21 cellular contexts compared by ENCODE assay signal in genomic region chr1:22507582-22507981, GRCh38. TPM values are rescaled to one million over a fixed set of nuclear protein-coding genes. Genes with fewer than 3 reads are reported as not detected.
A peak's percentile ranks its signal among the peaks of the same experiment; 100 is the strongest.
DNase-seq lines count a peak whose midpoint lies in the region; ATAC-seq and TF ChIP-seq lines count a peak whose summit lies in the region.
"Had no signal": no experiment of that assay in that cellular context is flagged by ENCODE, and none has a peak within 500 bp of the region (broad histone marks: within the 10 kb centered on the region; RNA-seq: fewer than 3 reads in every experiment).

No MANE protein-coding gene starts in this region.

- no peak overlapping the region for H4K5ac ChIP-seq in mesendoderm (ENCODE audit: low read length)

- WGBS in mesendoderm (ENCODE audit: extremely low coverage, insufficient coverage, low lambda C conversion rate) = no CpG with 5 or more reads among the region's 10 CpGs

- peaks cover 6% of the 10 kb centered on the region for H3K36me3 ChIP-seq in mesendoderm (ENCODE audit: control insufficient read depth, insufficient read depth, low read length)
- H3K36me3 ChIP-seq in colonic mucosa = peaks cover 19% of the 10 kb centered on the region

- no peak overlapping the region for H2BK5ac ChIP-seq in mesendoderm (ENCODE audit: low read length)

- intact Hi-C loops in colonic mucosa (cut with DNase I) = no loop called here

- ATAC-seq in GM21786 (IDR thresholded peaks at IDR 0.05; ENCODE audit: unreplicated experiment) = no peak
- ATAC-seq: HCT116; heart left ventricle; naive thymus-derived CD4-positive, alpha-beta T cell; psoas muscle had no signal

- no peaks in the 10 kb centered on the region for H3K79me2 ChIP-seq in mesendoderm (ENCODE audit: control insufficient read depth, insufficient read depth, low read length)

- no peak overlapping the region for H3K4me3 Mint-ChIP-seq in IgD-negative memory B cell
- H3K4me3 Mint-ChIP-seq: naive thymus-derived CD4-positive, alpha-beta T cell had no signal

- H3K27me3 ChIP-seq in mesendoderm (ENCODE audit: insufficient read depth, low read length, poor library complexity) = no peaks in the 10 kb centered on the region
- no peaks in the 10 kb centered on the region for H3K27me3 ChIP-seq in colonic mucosa
- H3K27me3 ChIP-seq: heart left ventricle had no signal

- no peaks in the 10 kb centered on the region for H3K4me1 Mint-ChIP-seq in IgD-negative memory B cell

- no peaks in the 10 kb centered on the region for H3K79me1 ChIP-seq in mesendoderm (ENCODE audit: low read length)

- H3K56ac ChIP-seq in mesendoderm (ENCODE audit: low read length) = no peak overlapping the region

- no peak overlapping the region for H3K4me2 ChIP-seq in mesendoderm (ENCODE audit: low read length)

- H3K4me3 ChIP-seq in mesendoderm (ENCODE audit: low read length) (no peak overlapping the region), colonic mucosa (no peak overlapping the region)
- H3K4me3 ChIP-seq: heart left ventricle, psoas muscle had no signal

- no peaks in the 10 kb centered on the region for H3K9me3 Mint-ChIP-seq in IgD-negative memory B cell
- H3K9me3 Mint-ChIP-seq: naive thymus-derived CD4-positive, alpha-beta T cell had no signal

- no peak overlapping the region for H3K27ac ChIP-seq in mesendoderm (ENCODE audit: low read depth, low read length)
- no peak overlapping the region for H3K27ac ChIP-seq in colonic mucosa
- H3K27ac ChIP-seq: heart left ventricle, psoas muscle had no signal

- H3K9ac ChIP-seq in mesendoderm (ENCODE audit: low read length) (no peak overlapping the region), colonic mucosa (ENCODE audit: low read depth in 2 of 2, low read length in 2 of 2) (no peak overlapping the region)

- no peak overlapping the region for H3K18ac ChIP-seq in mesendoderm (ENCODE audit: low read length)

- H3K23ac ChIP-seq in mesendoderm (ENCODE audit: low read length) = no peak overlapping the region

- H3K27me3 Mint-ChIP-seq in IgD-negative memory B cell = no peaks in the 10 kb centered on the region
- H3K27me3 Mint-ChIP-seq: naive thymus-derived CD4-positive, alpha-beta T cell had no signal

- no peak for TF ChIP-seq CTCF in colonic mucosa (IDR thresholded peaks at IDR 0.05)

- no peak overlapping the region for H3K4ac ChIP-seq in mesendoderm (ENCODE audit: low read depth, low read length)

- no peak overlapping the region for H2AK5ac ChIP-seq in mesendoderm (ENCODE audit: low read length)

- peaks cover 25% of the 10 kb centered on the region for H3K36me3 Mint-ChIP-seq in IgD-negative memory B cell

- peak overlapping the region in 2 of 3 donors; percentile 27 to 75 for H3K27ac Mint-ChIP-seq in IgD-negative memory B cell
- H3K27ac Mint-ChIP-seq: naive thymus-derived CD4-positive, alpha-beta T cell had no signal

- DNase-seq in NCI-H1436 (lab: John Stamatoyannopoulos, UW) (peak; percentile 39), NCI-H510A (lab: John Stamatoyannopoulos, UW) (peak; percentile 88), mesendoderm (peak; percentile 32), colonic mucosa (no peak)
- DNase-seq in stimulated activated CD4-positive, alpha-beta T cell treated with anti-CD3 and anti-CD28 coated beads, Interleukin-1b, Interleukin-23, amount 100 ng/mL, for 48 hours = no peak
- DNase-seq: activated CD4-positive, alpha-beta T cell treated with anti-CD3 and anti-CD28 coated beads, Interleukin-2, amount 50 U/mL, for 48 hours; activated naive CD4-positive, alpha-beta T cell treated with anti-CD3 and anti-CD28 coated beads, Interleukin-2, amount 50 U/mL, for 16 hours; AML-193; Caco-2; heart left ventricle; naive thymus-derived CD4-positive, alpha-beta T cell; NCI-H1694 treated with DMSO at 0.1 percent for 48 hours; psoas muscle; small intestine; stimulated activated CD4-positive, alpha-beta T cell treated with anti-CD3 and anti-CD28 coated beads, Interleukin-4, amount 100 ng/mL, for 24 hours had no signal

- no peak overlapping the region for H2BK15ac ChIP-seq in mesendoderm (replicated peaks; ENCODE audit: low read depth)

- no peaks in the 10 kb centered on the region for H3K9me3 ChIP-seq in colonic mucosa
- H3K9me3 ChIP-seq: Caco-2, heart left ventricle, psoas muscle had no signal

- H2BK120ac ChIP-seq in mesendoderm (ENCODE audit: low read depth, low read length) = no peak overlapping the region

- H3K4me1 ChIP-seq in mesendoderm (ENCODE audit: control insufficient read depth, low read depth, low read length) (no peaks in the 10 kb centered on the region), colonic mucosa (no peaks in the 10 kb centered on the region)

- no peak overlapping the region for H4K8ac ChIP-seq in mesendoderm (ENCODE audit: low read depth, low read length)

RNA-seq across cellular contexts. Expression of gene EPHA8, which starts 55.7 kb away (rescaled TPM):
- not detected for polyA plus RNA-seq in IgD-negative memory B cell
- polyA plus RNA-seq in mesendoderm (2013, experiment 1 of 2) = 1.3 TPM
- 1.7 TPM for polyA plus RNA-seq in mesendoderm (2013, experiment 2 of 2)
- total RNA-seq in colonic mucosa = not detected
- total RNA-seq: Caco-2; chondrocyte; lung microvascular endothelial cell; naive thymus-derived CD4-positive, alpha-beta T cell; psoas muscle; T-helper 1 cell treated with Interleukin-12 subunit alpha and Interleukin-12 subunit beta and Interleukin-4 antibody, amounts not matched to agents 30 ng/mL and 1 ng/mL, for 36 hours had no signal
- polyA plus RNA-seq: heart left ventricle; naive thymus-derived CD4-positive, alpha-beta T cell had no signal

RNA-seq across cellular contexts. Expression of gene ZBTB40, which starts 55.9 kb away (rescaled TPM):
- polyA plus RNA-seq in IgD-negative memory B cell = 5.0 TPM
- polyA plus RNA-seq in mesendoderm (2013, experiment 1 of 2) = 9.6 TPM
- 9.6 TPM for polyA plus RNA-seq in mesendoderm (2013, experiment 2 of 2)
- total RNA-seq in colonic mucosa = 10 to 100 TPM; 11.2 to 16.2 TPM

Comparison
In these comparisons a context has a peak if more than half of its experiments do, and no peak if none do; other contexts are left out.
1. DNase-seq: peak in NCI-H1436 (single experiment), NCI-H510A (single experiment) and mesendoderm (single experiment); none in stimulated activated CD4-positive, alpha-beta T cell treated with anti-CD3 and anti-CD28 coated beads, Interleukin-1b, Interleukin-23, amount 100 ng/mL, for 48 hours (single experiment) and colonic mucosa (single experiment).